8 cellular contexts compared by ENCODE assay signal in genomic region chr1:21176589-21177555, GRCh38. TPM values are rescaled to one million over a fixed set of nuclear protein-coding genes. Genes with fewer than 3 reads are reported as not detected.
DNase-seq lines count a peak whose midpoint lies in the region; ATAC-seq, FAIRE-seq and TF ChIP-seq lines count a peak whose summit lies in the region.

A gene with protein sequence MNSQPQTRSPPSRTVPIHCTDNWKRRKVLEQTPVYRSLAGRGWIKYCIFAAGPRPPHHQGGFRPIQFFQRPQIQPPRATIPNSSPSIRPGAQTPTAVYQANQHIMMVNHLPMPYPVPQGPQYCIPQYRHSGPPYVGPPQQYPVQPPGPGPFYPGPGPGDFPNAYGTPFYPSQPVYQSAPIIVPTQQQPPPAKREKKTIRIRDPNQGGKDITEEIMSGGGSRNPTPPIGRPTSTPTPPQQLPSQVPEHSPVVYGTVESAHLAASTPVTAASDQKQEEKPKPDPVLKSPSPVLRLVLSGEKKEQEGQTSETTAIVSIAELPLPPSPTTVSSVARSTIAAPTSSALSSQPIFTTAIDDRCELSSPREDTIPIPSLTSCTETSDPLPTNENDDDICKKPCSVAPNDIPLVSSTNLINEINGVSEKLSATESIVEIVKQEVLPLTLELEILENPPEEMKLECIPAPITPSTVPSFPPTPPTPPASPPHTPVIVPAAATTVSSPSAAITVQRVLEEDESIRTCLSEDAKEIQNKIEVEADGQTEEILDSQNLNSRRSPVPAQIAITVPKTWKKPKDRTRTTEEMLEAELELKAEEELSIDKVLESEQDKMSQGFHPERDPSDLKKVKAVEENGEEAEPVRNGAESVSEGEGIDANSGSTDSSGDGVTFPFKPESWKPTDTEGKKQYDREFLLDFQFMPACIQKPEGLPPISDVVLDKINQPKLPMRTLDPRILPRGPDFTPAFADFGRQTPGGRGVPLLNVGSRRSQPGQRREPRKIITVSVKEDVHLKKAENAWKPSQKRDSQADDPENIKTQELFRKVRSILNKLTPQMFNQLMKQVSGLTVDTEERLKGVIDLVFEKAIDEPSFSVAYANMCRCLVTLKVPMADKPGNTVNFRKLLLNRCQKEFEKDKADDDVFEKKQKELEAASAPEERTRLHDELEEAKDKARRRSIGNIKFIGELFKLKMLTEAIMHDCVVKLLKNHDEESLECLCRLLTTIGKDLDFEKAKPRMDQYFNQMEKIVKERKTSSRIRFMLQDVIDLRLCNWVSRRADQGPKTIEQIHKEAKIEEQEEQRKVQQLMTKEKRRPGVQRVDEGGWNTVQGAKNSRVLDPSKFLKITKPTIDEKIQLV (N-terminal part only) (minus strand): TSS chr1:21176897. CDS start chr1:21002742, 174,155 bp downstream.

- H3K9me3 ChIP-seq in BE2C, result no peaks in the 10 kb centered on the region

- peak; percentile 85 for ATAC-seq in HG03460 (IDR thresholded peaks at IDR 0.05; ENCODE audit: unreplicated experiment)

- no peak for TF ChIP-seq CTCF in BE2C (IDR thresholded peaks at IDR 0.05; ENCODE audit: low read depth, low read length)

- peak within 1 kb of the TSS; percentile 81 for H3K4me3 ChIP-seq in BE2C (ENCODE audit: low read depth, low read length)

- no peaks in the 10 kb centered on the region for H3K36me3 ChIP-seq in BE2C

- FAIRE-seq in colon (lab: Jason Lieb, UNC), result peak; percentile 78

- DNase-seq in BE2C (peak; percentile 95), GM19240 (ENCODE audit: insufficient read length, low spot score) (peak; percentile 95), NCI-H526 (lab: John Stamatoyannopoulos, UW) (peak; percentile 87 to 96), kidney glomerular epithelial cell (lab: John Stamatoyannopoulos, UW) (peak; percentile 97)
- DNase-seq in activated CD4-positive, alpha-beta T cell treated with anti-CD3 and anti-CD28 coated beads for 48 hours, result peak; percentile 100
- DNase-seq in stimulated activated CD4-positive, alpha-beta T cell treated with anti-CD3 and anti-CD28 coated beads, Interleukin-1b, Interleukin-23, amount 100 ng/mL, for 1 hour (ENCODE audit: low read depth in 2 of 2), result peak; percentile 96 to 100

- no peaks in the 10 kb centered on the region for H3K4me1 ChIP-seq in BE2C

- H3K27me3 ChIP-seq in BE2C, result no peaks in the 10 kb centered on the region

RNA-seq across cellular contexts. Expression of the gene that starts here (rescaled TPM):
- polyA plus RNA-seq in BE2C (2012; ENCODE audit: insufficient read depth, insufficient read length, low read depth), result 27.6 TPM

Comparison
In these comparisons a context has a peak if more than half of its experiments do, and no peak if none do; other contexts are left out.
1. Peak in every context shown above with its lines: DNase-seq, ATAC-seq and H3K4me3 ChIP-seq.